In genomic region chrX:70485466-70485865, GRCh38 we compare ENCODE assay signal across 24 cellular contexts. TPM values are rescaled to one million over a fixed set of nuclear protein-coding genes. Genes with fewer than 3 reads are reported as not detected.
DNase-seq lines count a peak whose midpoint lies in the region; ATAC-seq and TF ChIP-seq lines count a peak whose summit lies in the region.
"Had no signal": no experiment of that assay in that cellular context is flagged by ENCODE, and none has a peak within 500 bp of the region (broad histone marks: within the 10 kb centered on the region; RNA-seq: fewer than 3 reads in every experiment).

No MANE protein-coding gene starts in this region.

- DNase-seq in COLO668 (lab: John Stamatoyannopoulos, UW; ENCODE audit: unreplicated experiment) (peak; percentile 20), GM23338 (ENCODE audit: low spot score) (peak; percentile 38), NCI-H526 (lab: John Stamatoyannopoulos, UW) (peak; percentile 83 to 89), SW 1271 (lab: John Stamatoyannopoulos, UW) (no peak), tibial artery (no peak)
- no peak for DNase-seq in activated T-cell treated with anti-CD3 and anti-CD28 coated beads, Interleukin-2, amount 50 U/mL, for 72 hours
- DNase-seq: activated CD4-positive, alpha-beta T cell treated with anti-CD3 and anti-CD28 coated beads, Interleukin-2, amount 50 U/mL, for 4 hours; activated gamma-delta T cell; CD4-positive, CD25-positive, alpha-beta regulatory T cell; effector CD8-positive, alpha-beta T cell; GM23248; kidney; NCI-H1436; NCI-H446; RPMI8226; WERI-Rb-1 had no signal

- H3K36me3 Mint-ChIP-seq in GM23338 (ENCODE audit: low read depth): peaks cover 50% of the 10 kb centered on the region
- H3K36me3 Mint-ChIP-seq in activated T-cell treated with anti-CD3 and anti-CD28 coated beads, Interleukin-2, amount 50 U/mL, for 72 hours (ENCODE audit: insufficient read depth in 2 of 2): peaks cover 0 to 2% of the 10 kb centered on the region in 2 donors

- H3K36me3 ChIP-seq in GM23338 (ENCODE audit: insufficient read depth) (0 out of 2 replicates have a peak, but pooled peaks cover 7% of the 10 kb centered on the region), tibial artery (no peaks in the 10 kb centered on the region)
- H3K36me3 ChIP-seq: neutrophil, suprapubic skin had no signal

- peaks cover 57% of the 10 kb centered on the region for H3K79me2 ChIP-seq in GM23338 (replicated peaks; ENCODE audit: insufficient read depth)

- no peak overlapping the region; the same call in 1 of the 2 replicates for H3K4me3 ChIP-seq in GM23338
- H3K4me3 ChIP-seq in tibial artery: no peak overlapping the region
- H3K4me3 ChIP-seq: GM23248, SK-N-MC, skin epidermis, suprapubic skin had no signal

- H3K27me3 ChIP-seq in GM23338 (ENCODE audit: insufficient read depth) (no peaks in the 10 kb centered on the region), tibial artery (no peaks in the 10 kb centered on the region)
- H3K27me3 ChIP-seq: neutrophil, suprapubic skin had no signal

- H3K4me2 ChIP-seq in GM23338: 0 out of 2 replicates have a peak overlapping the region, but pooled peaks have one; percentile 35

- H3K27ac ChIP-seq in GM23338 (ENCODE audit: low read depth): no peak overlapping the region
- H3K27ac ChIP-seq in tibial artery: no peak overlapping the region
- H3K27ac ChIP-seq: GM23248, neutrophil, SK-N-MC, skin epidermis, suprapubic skin, WERI-Rb-1 had no signal

- H4K20me1 ChIP-seq in GM23338 (replicated peaks; ENCODE audit: insufficient read depth): peaks cover 10% of the 10 kb centered on the region

- no peaks in the 10 kb centered on the region for H3K9me2 ChIP-seq in GM23338 (ENCODE audit: insufficient read depth)

- H3K9me3 Mint-ChIP-seq in GM23338: no peaks in the 10 kb centered on the region
- H3K9me3 Mint-ChIP-seq in activated T-cell treated with anti-CD3 and anti-CD28 coated beads, Interleukin-2, amount 50 U/mL, for 72 hours: no peaks in the 10 kb centered on the region
- H3K9me3 Mint-ChIP-seq: CD4-positive, CD25-positive, alpha-beta regulatory T cell; stimulated activated memory B cell treated with anti-CD40 and anti-IgM and Interleukin-4, amounts not matched to agents 10 μg/mL and 1 μg/mL and 100 μg/mL, for 72 hours had no signal

- H3K4me1 Mint-ChIP-seq in GM23338: peaks cover 43% of the 10 kb centered on the region
- H3K4me1 Mint-ChIP-seq in activated T-cell treated with anti-CD3 and anti-CD28 coated beads, Interleukin-2, amount 50 U/mL, for 72 hours (ENCODE audit: low read depth): no peaks in the 10 kb centered on the region
- H3K4me1 Mint-ChIP-seq: CD4-positive, CD25-positive, alpha-beta regulatory T cell; stimulated activated memory B cell treated with anti-CD40 and anti-IgM and Interleukin-4, amounts not matched to agents 10 μg/mL and 1 μg/mL and 100 μg/mL, for 72 hours had no signal

- no peak overlapping the region for H3K27ac Mint-ChIP-seq in GM23338
- H3K27ac Mint-ChIP-seq in activated T-cell treated with anti-CD3 and anti-CD28 coated beads, Interleukin-2, amount 50 U/mL, for 72 hours: no peak overlapping the region
- H3K27ac Mint-ChIP-seq: CD4-positive, CD25-positive, alpha-beta regulatory T cell; stimulated activated memory B cell treated with anti-CD40 and anti-IgM and Interleukin-4, amounts not matched to agents 10 μg/mL and 1 μg/mL and 100 μg/mL, for 72 hours had no signal

- intact Hi-C loops in tibial artery (cut with DNase I; ENCODE audit: low total_unique reads): no loop called here

- no peaks in the 10 kb centered on the region for H3K9me3 ChIP-seq in tibial artery
- H3K9me3 ChIP-seq: neutrophil, suprapubic skin had no signal

- H3F3A ChIP-seq in GM23338 (replicated peaks; ENCODE audit: low read depth): no peaks in the 10 kb centered on the region

- TF ChIP-seq CTCF in GM23338 (conservative IDR thresholded peaks at IDR 0.05; ENCODE audit: low read depth in 2 of 2) (no peak), tibial artery (IDR thresholded peaks at IDR 0.05) (no peak)

- H2AFZ ChIP-seq in GM23338: no peak overlapping the region
- H2AFZ ChIP-seq: GM23248 had no signal

- H3K4me1 ChIP-seq in GM23338 (ENCODE audit: insufficient read depth): peaks cover 19% of the 10 kb centered on the region; the same call in 1 of the 2 replicates
- H3K4me1 ChIP-seq in tibial artery: peaks cover 0 to 14% (median 0%) of the 10 kb centered on the region in 4 donors
- H3K4me1 ChIP-seq: suprapubic skin had no signal

- H3K27me3 Mint-ChIP-seq in GM23338 (ENCODE audit: insufficient read depth, low read depth, poor library complexity): peaks cover 6% of the 10 kb centered on the region
- H3K27me3 Mint-ChIP-seq in activated T-cell treated with anti-CD3 and anti-CD28 coated beads, Interleukin-2, amount 50 U/mL, for 72 hours (ENCODE audit: low read depth): peaks cover 21% of the 10 kb centered on the region
- H3K27me3 Mint-ChIP-seq: CD4-positive, CD25-positive, alpha-beta regulatory T cell; stimulated activated memory B cell treated with anti-CD40 and anti-IgM and Interleukin-4, amounts not matched to agents 10 μg/mL and 1 μg/mL and 100 μg/mL, for 72 hours had no signal

- ATAC-seq in GM23338 (peak; percentile 28; the same call in 2 of the 3 replicates), esophagus mucosa (peak; percentile 41), GM18498 (IDR thresholded peaks at IDR 0.05; ENCODE audit: unreplicated experiment) (no peak)
- no peak for ATAC-seq in activated T-cell treated with anti-CD3 and anti-CD28 coated beads, Interleukin-2, amount 50 U/mL, for 72 hours (replicated peaks in 1 of 2)
- ATAC-seq: stimulated activated memory B cell treated with anti-CD40 and anti-IgM and Interleukin-4, amounts not matched to agents 10 μg/mL and 1 μg/mL and 100 μg/mL, for 72 hours had no signal

- peak overlapping the region; percentile 41; the same call in 1 of the 3 replicates for H3K4me3 Mint-ChIP-seq in GM23338
- no peak overlapping the region for H3K4me3 Mint-ChIP-seq in activated T-cell treated with anti-CD3 and anti-CD28 coated beads, Interleukin-2, amount 50 U/mL, for 72 hours
- H3K4me3 Mint-ChIP-seq: brain; CD4-positive, CD25-positive, alpha-beta regulatory T cell; stimulated activated memory B cell treated with anti-CD40 and anti-IgM and Interleukin-4, amounts not matched to agents 10 μg/mL and 1 μg/mL and 100 μg/mL, for 72 hours had no signal

TF ChIP-seq in GM23338, 12 proteins besides CTCF, POLR2A, EP300 and RAD21 (continues in another document):
- no peak for TF ChIP-seq POLR2AphosphoS5 (IDR thresholded peaks at IDR 0.05; ENCODE audit: low read depth)
- TF ChIP-seq EZH2phosphoT487 (IDR thresholded peaks at IDR 0.05; ENCODE audit: unreplicated experiment): no peak
- TF ChIP-seq STAT1 (IDR thresholded peaks at IDR 0.05; ENCODE audit: unreplicated experiment): no peak
- no peak for TF ChIP-seq EZH2 (IDR thresholded peaks at IDR 0.05; ENCODE audit: low read depth, unreplicated experiment)
- no peak for TF ChIP-seq ETS1 (IDR thresholded peaks at IDR 0.05)
- TF ChIP-seq CREB1 (CRISPR knock-in tag; IDR thresholded peaks at IDR 0.05; ENCODE audit: low read depth): no peak
- no peak for TF ChIP-seq JUNB (IDR thresholded peaks at IDR 0.05; ENCODE audit: unreplicated experiment)
- no peak for TF ChIP-seq NANOG (IDR thresholded peaks at IDR 0.05; ENCODE audit: borderline replicate concordance)
- no peak for TF ChIP-seq REST (IDR thresholded peaks at IDR 0.05; ENCODE audit: unreplicated experiment)
- TF ChIP-seq ZNF114 (CRISPR knock-in tag; IDR thresholded peaks at IDR 0.05): no peak

RNA-seq across cellular contexts. Expression of gene DLG3, which starts 40.8 kb away (rescaled TPM):
- total RNA-seq in GM23338 (2014; rRNA removed; shearing (Covaris generic)): 54.2 and 61.8 TPM in 2 replicates
- 12.5 and 13.0 TPM in 2 replicates for polyA plus RNA-seq in GM23338 (2016; fragmentation: Nextera tagmentation; extraction: Ambion mirVana)
- 36.4 TPM for total RNA-seq in esophagus mucosa
- total RNA-seq in activated T-cell treated with anti-CD3 and anti-CD28 coated beads, Interleukin-2, amount 50 U/mL, for 72 hours: 10 to 100 TPM; 43.8 to 48.9 TPM

Comparison
In these comparisons a context has a peak if more than half of its experiments do, and no peak if none do; other contexts are left out.
1. DNase-seq: peak in COLO668 (single experiment), GM23338 (single experiment) and NCI-H526 (2 of 2); none in SW 1271 (0 of 2), activated T-cell treated with anti-CD3 and anti-CD28 coated beads, Interleukin-2, amount 50 U/mL, for 72 hours (0 of 2) and tibial artery (0 of 2).
2. ATAC-seq: peak in GM23338 (single experiment) and esophagus mucosa (single experiment); none in activated T-cell treated with anti-CD3 and anti-CD28 coated beads, Interleukin-2, amount 50 U/mL, for 72 hours (0 of 2) and GM18498 (single experiment).